Comparison of ENCODE assay signal across 18 cellular contexts in the genomic region with DNA sequence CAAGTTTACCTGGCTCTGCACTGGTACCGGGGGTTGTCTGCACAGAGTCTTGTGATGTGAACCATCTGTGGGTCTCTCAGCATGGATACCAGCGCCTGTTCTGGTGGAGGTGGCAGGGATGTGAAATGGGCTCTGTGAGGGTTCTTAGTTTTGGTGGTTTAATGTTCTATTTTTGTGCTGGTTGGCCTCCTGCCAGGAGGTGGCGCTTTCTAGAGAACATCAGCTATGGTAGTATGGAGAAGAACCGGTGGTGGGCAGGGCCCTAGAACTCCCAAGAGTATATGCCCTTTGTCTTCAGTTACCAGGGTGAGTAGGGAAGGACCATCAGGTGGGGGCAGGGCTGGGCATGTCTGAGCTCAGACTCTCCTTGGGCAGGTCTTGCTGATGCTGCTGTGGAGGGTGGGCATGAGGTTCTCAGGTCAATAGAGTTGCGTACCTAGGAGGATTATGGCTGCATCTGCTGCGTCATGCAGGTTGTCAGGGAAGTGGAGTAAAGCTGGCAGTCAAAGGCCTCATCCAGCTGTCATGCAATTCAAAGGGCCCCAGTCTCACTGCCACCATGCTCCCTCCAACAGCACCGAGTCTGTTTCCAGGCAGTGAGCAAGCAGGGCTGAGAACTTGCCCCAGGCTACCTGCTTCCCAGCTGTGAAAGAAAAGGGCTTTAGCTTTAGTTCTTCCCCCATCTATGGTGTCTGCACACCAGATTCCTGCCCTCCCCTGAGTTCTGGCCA.
DNase-seq lines count a peak whose midpoint lies in the region; TF ChIP-seq lines count a peak whose summit lies in the region.
"Had no signal": no experiment of that assay in that cellular context is flagged by ENCODE, and none has a peak within 500 bp of the region (broad histone marks: within the 10 kb centered on the region; RNA-seq: fewer than 3 reads in every experiment).

No MANE protein-coding gene starts in this region.

- H3K27ac ChIP-seq in mammary epithelial cell (ENCODE audit: insufficient read depth, low read depth, low read length), result no peak overlapping the region
- H3K27ac ChIP-seq in colonic mucosa, result no peak overlapping the region
- H3K27ac ChIP-seq: BLaER1 treated with 17β-estradiol and CSF1 and Interleukin-3, amounts not matched to agents 10 nM and 100 nM; hepatocyte; upper lobe of left lung had no signal

- H3K4me3 ChIP-seq in mammary epithelial cell (replicated peaks in 1 of 3; ENCODE audit: insufficient read depth in 1 of 3, low read depth in 2 of 3, low read length in 3 of 3) (no peak overlapping the region), colonic mucosa (no peak overlapping the region)
- H3K4me3 ChIP-seq: BLaER1 treated with 17β-estradiol and CSF1 and Interleukin-3, amounts not matched to agents 10 nM and 100 nM; hepatocyte; upper lobe of left lung had no signal

- CTCF ChIA-PET in mammary epithelial cell (lab: Charles Lee; ENCODE audit: low non-redundant PET), result no interaction called here

- intact Hi-C loops in mammary epithelial cell (cut with micrococcal nuclease) (no loop called here), colonic mucosa (cut with DNase I) (no loop called here)

- 64% methylated on average over 5 of the region's 7 CpGs for WGBS in mammary epithelial cell (ENCODE audit: low coverage, missing lambda C conversion rate)

- H3K27me3 ChIP-seq in mammary epithelial cell (ENCODE audit: insufficient read depth, low read length), result no peaks in the 10 kb centered on the region
- no peaks in the 10 kb centered on the region for H3K27me3 ChIP-seq in colonic mucosa
- H3K27me3 ChIP-seq: BLaER1 treated with 17β-estradiol and CSF1 and Interleukin-3, amounts not matched to agents 10 nM and 100 nM; hepatocyte; upper lobe of left lung had no signal

- H3K4me1 ChIP-seq in mammary epithelial cell (ENCODE audit: insufficient read depth, low read length), result no peaks in the 10 kb centered on the region
- no peaks in the 10 kb centered on the region for H3K4me1 ChIP-seq in colonic mucosa
- H3K4me1 ChIP-seq: upper lobe of left lung had no signal

- dilution Hi-C loops in mammary epithelial cell (cut with HindIII; ENCODE audit: low sequenced_read_pairs), result no loop called here

- H3K36me3 ChIP-seq in mammary epithelial cell (ENCODE audit: insufficient read depth, low read length) (no peaks in the 10 kb centered on the region), colonic mucosa (no peaks in the 10 kb centered on the region)
- H3K36me3 ChIP-seq: BLaER1 treated with 17β-estradiol and CSF1 and Interleukin-3, amounts not matched to agents 10 nM and 100 nM; upper lobe of left lung had no signal

- H3K9ac ChIP-seq in mammary epithelial cell (ENCODE audit: insufficient read depth, low read length) (no peak overlapping the region), colonic mucosa (ENCODE audit: low read depth in 2 of 2, low read length in 2 of 2) (no peak overlapping the region)
- H3K9ac ChIP-seq: BLaER1 treated with 17β-estradiol and CSF1 and Interleukin-3, amounts not matched to agents 10 nM and 100 nM had no signal

- no peaks in the 10 kb centered on the region for H4K20me1 ChIP-seq in mammary epithelial cell (ENCODE audit: insufficient read depth, low read length)
- H4K20me1 ChIP-seq: BLaER1 treated with 17β-estradiol and CSF1 and Interleukin-3, amounts not matched to agents 10 nM and 100 nM had no signal

- no peaks in the 10 kb centered on the region for H3K9me3 ChIP-seq in mammary epithelial cell (replicated peaks; ENCODE audit: insufficient read depth, low read length)
- H3K9me3 ChIP-seq in colonic mucosa, result no peaks in the 10 kb centered on the region
- H3K9me3 ChIP-seq: upper lobe of left lung had no signal

- H2AFZ ChIP-seq in mammary epithelial cell (ENCODE audit: low read depth, low read length), result peak overlapping the region; percentile 80
- H2AFZ ChIP-seq: hepatocyte had no signal

- TF ChIP-seq CTCF in mammary epithelial cell (conservative IDR thresholded peaks at IDR 0.05 in 1 of 2, IDR thresholded peaks at IDR 0.05 in 1 of 2; ENCODE audit: extremely low read depth in 1 of 2, insufficient read depth in 1 of 2, low read depth in 1 of 2, low read length in 2 of 2) (no peak), colonic mucosa (IDR thresholded peaks at IDR 0.05) (no peak)

- no peaks in the 10 kb centered on the region for H3K79me2 ChIP-seq in mammary epithelial cell (ENCODE audit: insufficient read depth, low read length)
- H3K79me2 ChIP-seq: hepatocyte had no signal

- H3K4me2 ChIP-seq in mammary epithelial cell (ENCODE audit: insufficient read depth, low read depth, low read length), result no peak overlapping the region
- H3K4me2 ChIP-seq: BLaER1 treated with 17β-estradiol and CSF1 and Interleukin-3, amounts not matched to agents 10 nM and 100 nM; hepatocyte had no signal

- peak; percentile 59 for DNase-seq in DMS53 (lab: John Stamatoyannopoulos, UW)
- DNase-seq in DMS53 treated with DMSO at 0.1 percent for 48 hours (lab: John Stamatoyannopoulos, UW; ENCODE audit: unreplicated experiment), result no peak
- peak; percentile 85 for DNase-seq in ELF-1 (ENCODE audit: low read depth, low spot score)
- DNase-seq in NAMALWA (ENCODE audit: low spot score), result peak; percentile 42
- no peak for DNase-seq in mammary epithelial cell
- no peak for DNase-seq in SKM-1 treated with dmso at 0.1 percent for 144 hours (lab: John Stamatoyannopoulos, UW; ENCODE audit: unreplicated experiment)
- no peak for DNase-seq in LoVo (ENCODE audit: low spot score)
- DNase-seq in colonic mucosa, result no peak
- DNase-seq: caudate nucleus; effector memory CD8-positive, alpha-beta T cell; midbrain; NCI-H1694 treated with DMSO at 0.1 percent for 48 hours; NCI-H524; PC-3; SW 1271; upper lobe of left lung had no signal

- no TSS peak for BruUV-seq in mammary epithelial cell (replicated peaks; lab: Mats Ljungman, UMichigan)

- in situ Hi-C loops in mammary epithelial cell (cut with MboI; ENCODE audit: low sequenced_read_pairs in 2 of 2), result no loop called here

Comparison
In these comparisons a context has a peak if more than half of its experiments do, and no peak if none do; other contexts are left out.
1. DNase-seq: peak in DMS53 (single experiment), ELF-1 (single experiment) and NAMALWA (single experiment); none in DMS53 treated with DMSO at 0.1 percent for 48 hours (single experiment), mammary epithelial cell (single experiment), SKM-1 treated with dmso at 0.1 percent for 144 hours (single experiment), LoVo (single experiment) and colonic mucosa (single experiment).